ENCODE assay signal across 19 cellular contexts in the genomic region with DNA sequence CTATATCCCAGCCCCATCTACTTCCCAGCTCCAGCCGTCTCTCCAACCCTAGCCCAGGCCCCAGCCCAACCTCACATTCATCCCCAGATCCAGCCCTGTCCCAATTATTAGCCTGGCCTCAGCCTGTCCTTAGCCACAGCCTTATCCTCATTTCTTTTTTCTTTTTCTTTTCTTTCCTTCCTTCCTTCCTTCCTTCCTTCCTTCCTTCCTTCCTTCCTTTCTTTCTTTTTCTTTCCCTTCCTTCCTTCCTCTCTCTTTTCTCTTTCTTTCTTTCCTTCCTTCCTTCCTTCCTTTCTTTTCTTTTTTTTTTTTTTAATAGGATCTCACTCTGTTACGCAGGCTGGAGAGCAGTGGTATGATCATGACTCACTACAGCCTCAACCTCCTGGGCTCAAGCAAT. TPM values are rescaled to one million over a fixed set of nuclear protein-coding genes. Genes with fewer than 3 reads are reported as not detected.
DNase-seq lines count a peak whose midpoint lies in the region; ATAC-seq and TF ChIP-seq lines count a peak whose summit lies in the region.
"Had no signal": no experiment of that assay in that cellular context is flagged by ENCODE, and none has a peak within 500 bp of the region (broad histone marks: within the 10 kb centered on the region; RNA-seq: fewer than 3 reads in every experiment).

No MANE protein-coding gene starts in this region.

- H3K9me3 ChIP-seq in BLaER1: no peaks in the 10 kb centered on the region

- intact Hi-C loops in activated CD4-positive, alpha-beta T cell treated with anti-CD3 and anti-CD28 coated beads, Interleukin-2, amount 10 ng/mL, durations not matched to agents 24 days and 14 days (cut with micrococcal nuclease): no loop called here
- intact Hi-C loops in Calu3 (cut with micrococcal nuclease; ENCODE audit: unreplicated experiment): no loop called here

- no peak for ATAC-seq in GM19023 (IDR thresholded peaks at IDR 0.05; ENCODE audit: unreplicated experiment)
- ATAC-seq: HCT116, Panc1 had no signal

- BruUV-seq in Calu3 (replicated peaks; lab: Mats Ljungman, UMichigan): no TSS peak

- peaks cover 62% of the 10 kb centered on the region for H3K4me1 Mint-ChIP-seq in activated CD4-positive, alpha-beta T cell treated with anti-CD3 and anti-CD28 coated beads, Interleukin-2, amount 10 ng/mL, durations not matched to agents 24 days and 14 days
- peaks cover 70 to 85% (median 77%) of the 10 kb centered on the region in 3 donors for H3K4me1 Mint-ChIP-seq in IgD-negative memory B cell
- H3K4me1 Mint-ChIP-seq in immature natural killer cell: peaks cover 86 to 91% of the 10 kb centered on the region in 2 donors
- H3K4me1 Mint-ChIP-seq in Calu3 (ENCODE audit: low read depth, unreplicated experiment): peaks cover 17% of the 10 kb centered on the region

- H3K27ac Mint-ChIP-seq in activated CD4-positive, alpha-beta T cell treated with anti-CD3 and anti-CD28 coated beads, Interleukin-2, amount 10 ng/mL, durations not matched to agents 24 days and 14 days: peak overlapping the region; percentile 34
- H3K27ac Mint-ChIP-seq in IgD-negative memory B cell (peak overlapping the region; percentile 67 to 95 (median 92)), immature natural killer cell (peak overlapping the region in 5 of 6 donors; percentile 79 to 93 (median 91)), Calu3 (ENCODE audit: unreplicated experiment) (no peak overlapping the region)

- H3K4me3 ChIP-seq in BLaER1: no peak overlapping the region
- H3K4me3 ChIP-seq: GM23248 had no signal

- DNase-seq in activated CD4-positive, alpha-beta T cell treated with anti-CD3 and anti-CD28 coated beads, Interleukin-2, amount 10 ng/mL, durations not matched to agents 24 days and 14 days: no peak
- no peak for DNase-seq in activated CD4-positive, alpha-beta T cell treated with anti-CD3 and anti-CD28 coated beads for 4 hours
- no peak for DNase-seq in immature natural killer cell
- DNase-seq in 8988T: no peak
- no peak for DNase-seq in Calu3
- DNase-seq: C1 segment of cervical spinal cord, GM23248, NCI-H1105 treated with DMSO at 0.1 percent for 48 hours, NCI-H1694 treated with DMSO at 0.1 percent for 48 hours, NCI-H2107, NCI-H2227 treated with DMSO at 0.1 percent for 48 hours, NCI-H524 had no signal

- H3K4me2 ChIP-seq in BLaER1: peak overlapping the region; percentile 38

- no peak for TF ChIP-seq CTCF in Calu3 (IDR thresholded peaks at IDR 0.05; ENCODE audit: unreplicated experiment)

- H3K9ac ChIP-seq in BLaER1: no peak overlapping the region
- H3K9ac ChIP-seq: GM23248 had no signal

- no peak overlapping the region for H3K4me3 Mint-ChIP-seq in activated CD4-positive, alpha-beta T cell treated with anti-CD3 and anti-CD28 coated beads, Interleukin-2, amount 10 ng/mL, durations not matched to agents 24 days and 14 days
- H3K4me3 Mint-ChIP-seq in IgD-negative memory B cell (peak overlapping the region in 3 of 4 donors; percentile 67 to 86 (median 76)), immature natural killer cell (peak overlapping the region in 1 of 5 donors; percentile 1), Calu3 (ENCODE audit: low read depth, unreplicated experiment) (no peak overlapping the region)

- H3K27me3 Mint-ChIP-seq in activated CD4-positive, alpha-beta T cell treated with anti-CD3 and anti-CD28 coated beads, Interleukin-2, amount 10 ng/mL, durations not matched to agents 24 days and 14 days: no peaks in the 10 kb centered on the region
- H3K27me3 Mint-ChIP-seq in IgD-negative memory B cell (no peaks in the 10 kb centered on the region), immature natural killer cell (ENCODE audit: low read depth in 3 of 3) (peaks cover 0 to 3% (median 0%) of the 10 kb centered on the region in 3 donors), Calu3 (ENCODE audit: unreplicated experiment) (peaks cover 20% of the 10 kb centered on the region)

- peaks cover 18% of the 10 kb centered on the region for H3K36me3 ChIP-seq in BLaER1

- H3K36me3 Mint-ChIP-seq in activated CD4-positive, alpha-beta T cell treated with anti-CD3 and anti-CD28 coated beads, Interleukin-2, amount 10 ng/mL, durations not matched to agents 24 days and 14 days (ENCODE audit: low read depth): peaks cover 70% of the 10 kb centered on the region
- H3K36me3 Mint-ChIP-seq in IgD-negative memory B cell: peaks cover 28% of the 10 kb centered on the region
- H3K36me3 Mint-ChIP-seq in immature natural killer cell: peaks cover 22 to 43% (median 43%) of the 10 kb centered on the region in 3 donors
- peaks cover 5% of the 10 kb centered on the region for H3K36me3 Mint-ChIP-seq in Calu3 (ENCODE audit: insufficient read depth, unreplicated experiment)

- CTCF ChIA-PET in Calu3 (lab: Charles Lee): interaction anchor here (0.9 to 2.1 kb wide), 2 partner anchors 22 to 65 kb away, joined by 3 to 8 read pairs; no protein-coding TSS in a partner anchor

- no peak overlapping the region for H3K27ac ChIP-seq in BLaER1
- H3K27ac ChIP-seq: GM23248, HL-60 had no signal

- no peaks in the 10 kb centered on the region for H3K9me3 Mint-ChIP-seq in activated CD4-positive, alpha-beta T cell treated with anti-CD3 and anti-CD28 coated beads, Interleukin-2, amount 10 ng/mL, durations not matched to agents 24 days and 14 days
- H3K9me3 Mint-ChIP-seq in IgD-negative memory B cell (no peaks in the 10 kb centered on the region), immature natural killer cell (no peaks in the 10 kb centered on the region), Calu3 (ENCODE audit: low read depth, unreplicated experiment) (no peaks in the 10 kb centered on the region)

- H3K4me1 ChIP-seq in BLaER1: peaks cover 83% of the 10 kb centered on the region

- H3K27me3 ChIP-seq in BLaER1: peaks cover 18% of the 10 kb centered on the region

- peaks cover 30% of the 10 kb centered on the region for H4K20me1 ChIP-seq in BLaER1

RNA-seq across cellular contexts. Expression of a gene that starts 7.6 kb away (rescaled TPM):
- total RNA-seq in activated CD4-positive, alpha-beta T cell treated with anti-CD3 and anti-CD28 coated beads, Interleukin-2, amount 10 ng/mL, durations not matched to agents 24 days and 14 days: 19.6 and 23.2 TPM in 2 replicates
- polyA plus RNA-seq in IgD-negative memory B cell (1,091 TPM), immature natural killer cell (100 to 1,000 TPM; 255 to 454 (median 370) TPM)
- total RNA-seq in Calu3 (2022): 0.86 and 1.1 TPM in 2 replicates

RNA-seq across cellular contexts. Expression of a gene that starts 16.9 kb away (rescaled TPM):
- total RNA-seq in activated CD4-positive, alpha-beta T cell treated with anti-CD3 and anti-CD28 coated beads, Interleukin-2, amount 10 ng/mL, durations not matched to agents 24 days and 14 days: 5.1 and 5.9 TPM in 2 replicates
- polyA plus RNA-seq in IgD-negative memory B cell: 43.5 TPM
- 10 to 100 TPM in 2 of 3 donors, 1 to 10 TPM in 1; 9.3 to 21.5 (median 13.3) TPM for polyA plus RNA-seq in immature natural killer cell
- total RNA-seq in Calu3 (2022): not detected in 2 replicates
- total RNA-seq: A172 had no signal

RNA-seq across cellular contexts. Expression of a gene that starts 32.1 kb away (rescaled TPM):
- total RNA-seq in activated CD4-positive, alpha-beta T cell treated with anti-CD3 and anti-CD28 coated beads, Interleukin-2, amount 10 ng/mL, durations not matched to agents 24 days and 14 days: 0.07 TPM in 1 of 2 replicates, not detected in the other
- polyA plus RNA-seq in IgD-negative memory B cell (0.40 TPM), immature natural killer cell (under 1 TPM in 2 of 3 donors, not detected in 1; 0.13 to 0.25 TPM)
- total RNA-seq in Calu3 (2022): 250 and 367 TPM in 2 replicates
- total RNA-seq: A172, GM23248 had no signal
- polyA plus RNA-seq: GM23248 had no signal

RNA-seq across cellular contexts. Expression of a gene that starts 48.7 kb away (rescaled TPM):
- total RNA-seq in activated CD4-positive, alpha-beta T cell treated with anti-CD3 and anti-CD28 coated beads, Interleukin-2, amount 10 ng/mL, durations not matched to agents 24 days and 14 days: not detected in 2 replicates
- polyA plus RNA-seq in IgD-negative memory B cell (not detected), immature natural killer cell (not detected)
- total RNA-seq in Calu3 (2022): not detected in 2 replicates
- total RNA-seq: A172, GM23248 had no signal
- polyA plus RNA-seq: GM23248 had no signal

RNA-seq across cellular contexts. Expression of a gene that starts 56.1 kb away (rescaled TPM):
- total RNA-seq in activated CD4-positive, alpha-beta T cell treated with anti-CD3 and anti-CD28 coated beads, Interleukin-2, amount 10 ng/mL, durations not matched to agents 24 days and 14 days: not detected in 2 replicates
- polyA plus RNA-seq in IgD-negative memory B cell: not detected
- not detected for polyA plus RNA-seq in immature natural killer cell
- total RNA-seq in Calu3 (2022): not detected in 2 replicates
- total RNA-seq: A172, GM23248 had no signal
- polyA plus RNA-seq: GM23248 had no signal

Comparison
In these comparisons a context has a peak if more than half of its experiments do, and no peak if none do; other contexts are left out.
1. H3K4me3 Mint-ChIP-seq: peak in IgD-negative memory B cell (3 of 4); none in activated CD4-positive, alpha-beta T cell treated with anti-CD3 and anti-CD28 coated beads, Interleukin-2, amount 10 ng/mL, durations not matched to agents 24 days and 14 days (single experiment) and Calu3 (single experiment).
2. RNA of a gene that starts 32.1 kb away (total RNA-seq): 250 to 367 TPM in Calu3; 0.07 TPM in activated CD4-positive, alpha-beta T cell treated with anti-CD3 and anti-CD28 coated beads, Interleukin-2, amount 10 ng/mL, durations not matched to agents 24 days and 14 days; every median in the first group is over 100 times any median in the second.